ENCODE assay signal across 1 cellular context in genomic region chr22:39429186-39429585, GRCh38.
TF ChIP-seq lines count a peak whose summit lies in the region.

No MANE protein-coding gene starts in this region.

TF ChIP-seq in HCT116, 20 proteins besides CTCF, POLR2A, EP300 and RAD21 (continued from another document):
- TF ChIP-seq REST (IDR thresholded peaks at IDR 0.05; ENCODE audit: low read depth): no peak
- TF ChIP-seq MAX (IDR thresholded peaks at IDR 0.05): no peak
- no peak for TF ChIP-seq SIN3A (IDR thresholded peaks at IDR 0.05; ENCODE audit: low read depth)
- no peak for TF ChIP-seq SP1 (IDR thresholded peaks at IDR 0.05; ENCODE audit: low read depth)
- no peak for TF ChIP-seq ZNF274 (IDR thresholded peaks at IDR 0.05; ENCODE audit: low read depth, low read length)
- no peak for TF ChIP-seq POLR2AphosphoS5 (IDR thresholded peaks at IDR 0.05; ENCODE audit: low read depth, low read length)
- no peak for TF ChIP-seq EZH2 (IDR thresholded peaks at IDR 0.05)
